Comparison of ENCODE assay signal across 28 cellular contexts in genomic region chr1:72379072-72379471, GRCh38.
"Had no signal": no experiment of that assay in that cellular context is flagged by ENCODE, and none has a peak within 500 bp of the region (broad histone marks: within the 10 kb centered on the region; RNA-seq: fewer than 3 reads in every experiment).

No MANE protein-coding gene starts in this region.

- H3K36me3 ChIP-seq: colonic mucosa, esophagus muscularis mucosa, esophagus squamous epithelium, gastrocnemius medialis, gastroesophageal sphincter, heart left ventricle, heart right ventricle had no signal

- H3K27ac ChIP-seq: colonic mucosa, coronary artery, dorsolateral prefrontal cortex, epithelial cell of prostate, esophagus muscularis mucosa, esophagus squamous epithelium, foreskin keratinocyte, gastrocnemius medialis, gastroesophageal sphincter, heart left ventricle, heart right ventricle had no signal

- H3K9me3 ChIP-seq: colonic mucosa, esophagus muscularis mucosa, esophagus squamous epithelium, gastrocnemius medialis, gastroesophageal sphincter, heart left ventricle, heart right ventricle had no signal

- H3K4me1 ChIP-seq: colonic mucosa, esophagus muscularis mucosa, esophagus squamous epithelium, foreskin keratinocyte, gastrocnemius medialis, gastroesophageal sphincter, heart left ventricle, heart right ventricle had no signal

- H3K4me3 ChIP-seq: colonic mucosa, coronary artery, dorsolateral prefrontal cortex, esophagus muscularis mucosa, esophagus squamous epithelium, gastrocnemius medialis, gastroesophageal sphincter, heart left ventricle, heart right ventricle had no signal

- H3K27me3 ChIP-seq: colonic mucosa, dorsolateral prefrontal cortex, esophagus muscularis mucosa, esophagus squamous epithelium, foreskin keratinocyte, gastrocnemius medialis, gastroesophageal sphincter, heart left ventricle, heart right ventricle had no signal

- ATAC-seq: effector memory CD8-positive, alpha-beta T cell; esophagus mucosa; foreskin keratinocyte; gastrocnemius medialis; gastroesophageal sphincter; heart left ventricle; heart right ventricle had no signal

- DNase-seq: colonic mucosa; cortex of kidney; dermis blood vessel endothelial cell; dorsolateral prefrontal cortex; effector CD4-positive, alpha-beta T cell; effector CD8-positive, alpha-beta T cell; effector memory CD4-positive, alpha-beta T cell; effector memory CD8-positive, alpha-beta T cell; endodermal cell; erythroblast; esophagus squamous epithelium; foreskin fibroblast; foreskin keratinocyte; foreskin melanocyte; gastrocnemius medialis; glutamatergic neuron; head of caudate nucleus; heart left ventricle; heart right ventricle had no signal

- FAIRE-seq: colon, endometrium, endothelial cell of umbilical vein, frontal cortex had no signal
